In the genomic region with DNA sequence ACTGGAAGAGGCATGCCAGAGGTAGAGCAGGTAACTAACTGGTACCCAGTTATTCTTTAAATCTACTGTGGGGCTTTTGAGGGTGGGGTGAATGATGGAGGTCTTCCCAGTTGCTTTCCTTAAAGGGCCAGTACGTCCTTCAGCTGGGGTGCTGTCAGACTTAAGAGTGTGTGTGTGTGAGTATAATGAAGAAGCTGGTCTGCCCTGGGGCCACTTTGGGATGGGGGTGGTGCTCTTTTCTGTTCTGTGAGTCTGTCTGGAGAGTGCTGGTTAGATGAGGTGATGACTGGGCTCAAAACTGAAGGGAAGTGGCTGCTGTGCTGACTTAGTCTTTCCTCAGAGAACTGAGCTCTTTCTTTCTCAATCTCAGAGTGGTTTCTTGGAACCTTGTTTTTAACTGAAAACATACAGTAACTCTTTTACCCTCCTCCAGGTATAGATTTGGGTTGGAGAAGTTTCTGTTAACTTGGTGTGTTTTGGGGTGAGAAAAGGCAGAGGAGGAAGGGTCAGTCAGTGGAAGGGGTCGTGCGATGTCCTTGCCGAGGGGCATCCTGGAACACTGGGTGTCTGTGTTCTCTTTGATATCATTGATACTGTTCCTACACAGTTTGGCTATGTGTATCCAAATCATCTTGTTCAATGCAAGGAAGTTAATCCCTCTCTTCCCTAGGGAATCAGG, we compare ENCODE assay signal across 8 cellular contexts. TPM values are rescaled to one million over a fixed set of nuclear protein-coding genes. Genes with fewer than 3 reads are reported as not detected.
DNase-seq lines count a peak whose midpoint lies in the region; ATAC-seq and TF ChIP-seq lines count a peak whose summit lies in the region.

No MANE protein-coding gene starts in this region.

- H3K9me3 ChIP-seq in muscle layer of colon (ENCODE audit: low read length): no peaks in the 10 kb centered on the region

- peak; percentile 98 for ATAC-seq in stimulated activated naive CD8-positive, alpha-beta T cell treated with anti-CD3 and anti-CD28 coated beads, Interleukin-15, Interleukin-2, amounts not matched to agents 100 U/mL and 50 U/mL, for 24 hours
- ATAC-seq in HG02870 (IDR thresholded peaks at IDR 0.05; ENCODE audit: unreplicated experiment): no peak

- peak overlapping the region; percentile 43 to 67 for H3K4me3 ChIP-seq in muscle layer of colon (ENCODE audit: low read depth in 1 of 2, low read length in 2 of 2)
- H3K4me3 ChIP-seq in H7 (ENCODE audit: insufficient read depth, low read depth, low read length): no peak overlapping the region

- no peak for DNase-seq in Calu3
- DNase-seq in LHCN-M2 (ENCODE audit: low read depth): peak; percentile 69
- DNase-seq in activated CD8-positive, alpha-beta memory T cell treated with anti-CD3 and anti-CD28 coated beads for 1 hour (ENCODE audit: extremely low read depth in 1 of 2, low read depth in 1 of 2): peak; percentile 35 to 41
- no peak for DNase-seq in endothelial cell (ENCODE audit: low spot score)
- peak; percentile 66 for DNase-seq in stimulated activated naive CD8-positive, alpha-beta T cell treated with anti-CD3 and anti-CD28 coated beads, Interleukin-15, Interleukin-2, amounts not matched to agents 100 U/mL and 50 U/mL, for 24 hours
- no peak for DNase-seq in H7

- peaks cover 28% of the 10 kb centered on the region for H3K4me1 ChIP-seq in muscle layer of colon (ENCODE audit: insufficient read depth, low read length)

- H3K36me3 Mint-ChIP-seq in Calu3 (ENCODE audit: insufficient read depth, unreplicated experiment): peaks cover 4% of the 10 kb centered on the region
- peaks cover 8% of the 10 kb centered on the region for H3K36me3 Mint-ChIP-seq in endothelial cell (ENCODE audit: low read depth, unreplicated experiment)

- H3K9ac ChIP-seq in muscle layer of colon (ENCODE audit: low read length): peak overlapping the region; percentile 85

- H3K36me3 ChIP-seq in muscle layer of colon (ENCODE audit: insufficient read depth, low read length): no peaks in the 10 kb centered on the region
- no peaks in the 10 kb centered on the region for H3K36me3 ChIP-seq in H7 (replicated peaks; ENCODE audit: control insufficient read depth, insufficient read depth, low read length)

- peaks cover 16% of the 10 kb centered on the region for H3K4me1 Mint-ChIP-seq in Calu3 (ENCODE audit: low read depth, unreplicated experiment)
- peaks cover 44% of the 10 kb centered on the region for H3K4me1 Mint-ChIP-seq in endothelial cell (ENCODE audit: unreplicated experiment)

- H3K9me3 Mint-ChIP-seq in Calu3 (ENCODE audit: low read depth, unreplicated experiment): no peaks in the 10 kb centered on the region
- H3K9me3 Mint-ChIP-seq in endothelial cell (ENCODE audit: unreplicated experiment): no peaks in the 10 kb centered on the region

- peak overlapping the region; percentile 12 for H3K27ac Mint-ChIP-seq in Calu3 (ENCODE audit: unreplicated experiment)
- peak overlapping the region; percentile 99 for H3K27ac Mint-ChIP-seq in endothelial cell (ENCODE audit: unreplicated experiment)

- H3K27me3 Mint-ChIP-seq in Calu3 (ENCODE audit: unreplicated experiment) (no peaks in the 10 kb centered on the region), endothelial cell (ENCODE audit: unreplicated experiment) (peaks cover 2% of the 10 kb centered on the region)

- CTCF ChIA-PET in Calu3 (lab: Charles Lee): interaction anchor here (1.1 to 1.7 kb wide), 2 partner anchors 10 to 13 kb away, joined by 3 to 11 read pairs; no protein-coding TSS in a partner anchor

- intact Hi-C loops in Calu3 (cut with micrococcal nuclease; ENCODE audit: unreplicated experiment): no loop called here

- TF ChIP-seq CTCF in Calu3 (IDR thresholded peaks at IDR 0.05; ENCODE audit: unreplicated experiment): no peak
- TF ChIP-seq CTCF in endothelial cell (IDR thresholded peaks at IDR 0.05; ENCODE audit: unreplicated experiment): no peak

- H3K27me3 ChIP-seq in muscle layer of colon (ENCODE audit: control insufficient read depth in 1 of 2, insufficient read depth in 2 of 2, low read length in 2 of 2) (no peaks in the 10 kb centered on the region), H7 (ENCODE audit: control insufficient read depth, insufficient read depth, low read length) (no peaks in the 10 kb centered on the region)

- no TSS peak for BruUV-seq in Calu3 (replicated peaks; lab: Mats Ljungman, UMichigan)

- H3K27ac ChIP-seq in muscle layer of colon (ENCODE audit: low read depth, low read length): peak overlapping the region; percentile 92

- H3K4me3 Mint-ChIP-seq in Calu3 (ENCODE audit: low read depth, unreplicated experiment) (no peak overlapping the region), endothelial cell (ENCODE audit: unreplicated experiment) (peak overlapping the region; percentile 90)

RNA-seq across cellular contexts. Expression of a gene that starts 0.7 kb away (rescaled TPM):
- total RNA-seq in Calu3 (2022) (701 and 705 TPM in 2 replicates), LHCN-M2 (2014; rRNA removed) (261 and 366 TPM in 2 replicates), endothelial cell (ENCODE audit: unreplicated experiment) (511 TPM)
- 153 TPM for polyA plus RNA-seq in LHCN-M2 (2012)
- total RNA-seq in H7 (2014; rRNA removed; shearing (Covaris generic)): 102 and 152 TPM in 2 replicates

Comparison
In these comparisons a context has a peak if more than half of its experiments do, and no peak if none do; other contexts are left out.
1. DNase-seq: peak in LHCN-M2 (single experiment), activated CD8-positive, alpha-beta memory T cell treated with anti-CD3 and anti-CD28 coated beads for 1 hour (2 of 2) and stimulated activated naive CD8-positive, alpha-beta T cell treated with anti-CD3 and anti-CD28 coated beads, Interleukin-15, Interleukin-2, amounts not matched to agents 100 U/mL and 50 U/mL, for 24 hours (single experiment); none in Calu3 (single experiment), endothelial cell (single experiment) and H7 (single experiment).